26 cellular contexts compared by ENCODE assay signal in genomic region chr3:115255197-115255585, GRCh38.
DNase-seq lines count a peak whose midpoint lies in the region; ATAC-seq, FAIRE-seq and TF ChIP-seq lines count a peak whose summit lies in the region.
"Had no signal": no experiment of that assay in that cellular context is flagged by ENCODE, and none has a peak within 500 bp of the region (broad histone marks: within the 10 kb centered on the region; RNA-seq: fewer than 3 reads in every experiment).

No MANE protein-coding gene starts in this region.

- H3K36me3 Mint-ChIP-seq in CD8-positive, alpha-beta T cell = peaks cover 2% of the 10 kb centered on the region
- peaks cover 18% of the 10 kb centered on the region for H3K36me3 Mint-ChIP-seq in glutamatergic neuron (ENCODE audit: unreplicated experiment)
- H3K36me3 Mint-ChIP-seq: CD8-positive, alpha-beta memory T cell had no signal

- no peaks in the 10 kb centered on the region for H3K4me1 Mint-ChIP-seq in CD8-positive, alpha-beta T cell (ENCODE audit: low read depth)
- H3K4me1 Mint-ChIP-seq in glutamatergic neuron (ENCODE audit: low read depth, unreplicated experiment) = peaks cover 9% of the 10 kb centered on the region
- H3K4me1 Mint-ChIP-seq: CD8-positive, alpha-beta memory T cell had no signal

- CTCF ChIA-PET in CD8-positive, alpha-beta T cell (lab: Charles Lee) = no interaction called here
- CTCF ChIA-PET in K562 (lab: Yijun Ruan, JAX; ENCODE audit: low intra/inter-chr PET ratio) = no interaction called here

- H3K4me1 ChIP-seq in BLaER1 (peaks cover 22% of the 10 kb centered on the region), K562 (replicated peaks in 1 of 2; ENCODE audit: control insufficient read depth in 2 of 2, insufficient read depth in 2 of 2, low read length in 2 of 2) (peaks cover 0 to 6% of the 10 kb centered on the region in 2 experiments; a peak in 2 of 5 replicates), right cardiac atrium (ENCODE audit: control insufficient read depth, insufficient read depth, low read length) (no peaks in the 10 kb centered on the region)
- H3K4me1 ChIP-seq in CD8-positive, alpha-beta T cell (ENCODE audit: insufficient read depth, low read length) = no peaks in the 10 kb centered on the region
- H3K4me1 ChIP-seq: A549 had no signal

- 23% methylated on average over 9 of the region's 10 CpGs for WGBS in K562 (ENCODE audit: insufficient coverage, low coverage, missing lambda C conversion rate)
- 82% methylated on average over 10 of the region's 10 CpGs for WGBS in right cardiac atrium

- H3K27me3 ChIP-seq in BLaER1 (no peaks in the 10 kb centered on the region), K562 (ENCODE audit: control insufficient read depth in 2 of 2, insufficient read depth in 2 of 2, low read length in 2 of 2) (no peaks in the 10 kb centered on the region), right cardiac atrium (ENCODE audit: control insufficient read depth, insufficient read depth) (no peaks in the 10 kb centered on the region)
- no peaks in the 10 kb centered on the region for H3K27me3 ChIP-seq in CD8-positive, alpha-beta T cell (ENCODE audit: insufficient read depth, low read length)

- H3K4me3 Mint-ChIP-seq in CD8-positive, alpha-beta T cell = no peak overlapping the region
- H3K4me3 Mint-ChIP-seq in glutamatergic neuron (ENCODE audit: unreplicated experiment) = no peak overlapping the region
- H3K4me3 Mint-ChIP-seq: B cell; CD4-positive, alpha-beta T cell; CD8-positive, alpha-beta memory T cell had no signal

- no peak for DNase-seq in CD8-positive, alpha-beta T cell
- DNase-seq in K562 (ENCODE audit: extremely low read depth in 1 of 4, low spot score in 3 of 4) = no peak
- no peak for DNase-seq in glutamatergic neuron
- DNase-seq in right cardiac atrium = no peak
- DNase-seq in NCI-H446 treated with DMSO at 0.1 percent for 48 hours (lab: John Stamatoyannopoulos, UW) = no peak
- DNase-seq: AML-193; CD4-positive, alpha-beta T cell; CD8-positive, alpha-beta memory T cell; COR-L47; DMS 273 treated with DMSO at 0.1 percent for 48 hours; DMS153; DMS53; DMS79; DND-41; EL; GDM1 had no signal

- peak overlapping the region; percentile 67 for H3K4me3 ChIP-seq in BLaER1
- H3K4me3 ChIP-seq in CD8-positive, alpha-beta T cell (ENCODE audit: low read depth, low read length) = no peak overlapping the region
- H3K4me3 ChIP-seq in K562 = no peak overlapping the region
- H3K4me3 ChIP-seq in right cardiac atrium (ENCODE audit: low read length) = no peak overlapping the region
- H3K4me3 ChIP-seq: A549, GM12878 had no signal

- H3K36me3 ChIP-seq in BLaER1 (no peaks in the 10 kb centered on the region), K562 (ENCODE audit: control insufficient read depth, insufficient read depth, low read length) (no peaks in the 10 kb centered on the region)
- H3K36me3 ChIP-seq in CD8-positive, alpha-beta T cell (ENCODE audit: insufficient read depth, low read length) = no peaks in the 10 kb centered on the region

- peak overlapping the region; percentile 88 for H3K4me2 ChIP-seq in BLaER1
- H3K4me2 ChIP-seq in K562 (ENCODE audit: insufficient read depth, low read length) = no peak overlapping the region
- H3K4me2 ChIP-seq: A549 had no signal

- peak overlapping the region; percentile 69 for H3K27ac ChIP-seq in BLaER1
- no peak overlapping the region for H3K27ac ChIP-seq in CD8-positive, alpha-beta T cell (ENCODE audit: low read depth, low read length)
- H3K27ac ChIP-seq in K562 (ENCODE audit: extremely low read depth, low read depth, low read length) = no peak overlapping the region
- H3K27ac ChIP-seq in right cardiac atrium (ENCODE audit: low read length) = no peak overlapping the region
- H3K27ac ChIP-seq: 22Rv1, A549, C4-2B had no signal

- peaks cover 15% of the 10 kb centered on the region for H3K9me3 Mint-ChIP-seq in CD8-positive, alpha-beta T cell
- no peaks in the 10 kb centered on the region for H3K9me3 Mint-ChIP-seq in glutamatergic neuron (ENCODE audit: unreplicated experiment)

- in situ Hi-C loops in K562 (cut with MboI) = no loop called here

- H3K9ac ChIP-seq in BLaER1 = no peak overlapping the region
- H3K9ac ChIP-seq in K562 (ENCODE audit: insufficient read depth in 1 of 2, low read depth in 2 of 2, low read length in 2 of 2) = no peak overlapping the region

- H3K9me1 ChIP-seq in K562 (ENCODE audit: control insufficient read depth, insufficient read depth, low read length) = no peaks in the 10 kb centered on the region

- POLR2A ChIA-PET in CD8-positive, alpha-beta T cell (lab: Charles Lee) = no interaction called here
- POLR2A ChIA-PET in K562 (lab: Yijun Ruan, JAX) = no interaction called here

- ATAC-seq in CD8-positive, alpha-beta T cell = no peak
- ATAC-seq in K562 (no peak), right cardiac atrium (no peak), GM18519 (IDR thresholded peaks at IDR 0.05; ENCODE audit: low FRiP score, unreplicated experiment) (no peak), GM19035 (IDR thresholded peaks at IDR 0.05; ENCODE audit: unreplicated experiment) (no peak)
- ATAC-seq: A549, GM12878 had no signal

- H3K27ac Mint-ChIP-seq in CD8-positive, alpha-beta T cell = peak overlapping the region; percentile 13
- peak overlapping the region; percentile 45 for H3K27ac Mint-ChIP-seq in glutamatergic neuron (ENCODE audit: unreplicated experiment)
- H3K27ac Mint-ChIP-seq: B cell; CD4-positive, alpha-beta T cell; CD8-positive, alpha-beta memory T cell had no signal

- no peaks in the 10 kb centered on the region for H3K27me3 Mint-ChIP-seq in CD8-positive, alpha-beta T cell (ENCODE audit: low read depth)
- H3K27me3 Mint-ChIP-seq in glutamatergic neuron (ENCODE audit: unreplicated experiment) = no peaks in the 10 kb centered on the region
- H3K27me3 Mint-ChIP-seq: CD4-positive, alpha-beta T cell had no signal

- no peak for TF ChIP-seq RAD21 in K562 (CRISPR knock-in tag; conservative IDR thresholded peaks at IDR 0.05 in 1 of 2, IDR thresholded peaks at IDR 0.05 in 1 of 2)

- TF ChIP-seq CTCF in CD8-positive, alpha-beta T cell (IDR thresholded peaks at IDR 0.05) = no peak
- TF ChIP-seq CTCF in K562 (IDR thresholded peaks at IDR 0.05 in 2 of 3, conservative IDR thresholded peaks at IDR 0.05 in 1 of 3; ENCODE audit: insufficient read depth in 2 of 3, low read depth in 1 of 3, low read length in 3 of 3) (no peak), glutamatergic neuron (IDR thresholded peaks at IDR 0.05; ENCODE audit: partially characterized antibody, unreplicated experiment) (no peak)

- no peak for TF ChIP-seq POLR2A in K562 (conservative IDR thresholded peaks at IDR 0.05)

- BruUV-seq in K562 (replicated peaks; lab: Mats Ljungman, UMichigan) = no TSS peak

- H3K9me3 ChIP-seq in BLaER1 = peaks cover 13% of the 10 kb centered on the region
- H3K9me3 ChIP-seq in CD8-positive, alpha-beta T cell (ENCODE audit: low read length) = no peaks in the 10 kb centered on the region
- H3K9me3 ChIP-seq in K562 (replicated peaks; ENCODE audit: control insufficient read depth, insufficient read depth, low read depth, low read length) = no peaks in the 10 kb centered on the region
- no peaks in the 10 kb centered on the region for H3K9me3 ChIP-seq in right cardiac atrium (ENCODE audit: control insufficient read depth, low read length)

- intact Hi-C loops in CD8-positive, alpha-beta T cell (cut with DNase I, micrococcal nuclease) = no loop called here
- intact Hi-C loops in K562 (cut with micrococcal nuclease) = no loop called here
- intact Hi-C loops in right cardiac atrium (cut with DNase I) = no loop called here

- FAIRE-seq in K562 (lab: Jason Lieb, UNC) = no peak
- FAIRE-seq: A549, GM12878, GM12892, GM18507 had no signal

- H3K79me2 ChIP-seq in K562 (ENCODE audit: control insufficient read depth, insufficient read depth, low read length) = no peaks in the 10 kb centered on the region

- H4K20me1 ChIP-seq in BLaER1 (no peaks in the 10 kb centered on the region), K562 (replicated peaks; ENCODE audit: control insufficient read depth, insufficient read depth, low read length) (no peaks in the 10 kb centered on the region)

- peak overlapping the region; percentile 40; the same call in 1 of the 2 replicates for H2AFZ ChIP-seq in K562 (ENCODE audit: low read depth, low read length)

- no peak for TF ChIP-seq EP300 in K562 (IDR thresholded peaks at IDR 0.05; ENCODE audit: low read length)

TF ChIP-seq in K562, 482 proteins besides CTCF, POLR2A, EP300 and RAD21:
- TF ChIP-seq KAT8 (IDR thresholded peaks at IDR 0.05; ENCODE audit: low read depth) (no peak), ZSCAN29 (IDR thresholded peaks at IDR 0.05) (no peak)
TF ChIP-seq in K562: peak in this region for 0.
